8 cellular contexts compared by ENCODE assay signal in the genomic region with DNA sequence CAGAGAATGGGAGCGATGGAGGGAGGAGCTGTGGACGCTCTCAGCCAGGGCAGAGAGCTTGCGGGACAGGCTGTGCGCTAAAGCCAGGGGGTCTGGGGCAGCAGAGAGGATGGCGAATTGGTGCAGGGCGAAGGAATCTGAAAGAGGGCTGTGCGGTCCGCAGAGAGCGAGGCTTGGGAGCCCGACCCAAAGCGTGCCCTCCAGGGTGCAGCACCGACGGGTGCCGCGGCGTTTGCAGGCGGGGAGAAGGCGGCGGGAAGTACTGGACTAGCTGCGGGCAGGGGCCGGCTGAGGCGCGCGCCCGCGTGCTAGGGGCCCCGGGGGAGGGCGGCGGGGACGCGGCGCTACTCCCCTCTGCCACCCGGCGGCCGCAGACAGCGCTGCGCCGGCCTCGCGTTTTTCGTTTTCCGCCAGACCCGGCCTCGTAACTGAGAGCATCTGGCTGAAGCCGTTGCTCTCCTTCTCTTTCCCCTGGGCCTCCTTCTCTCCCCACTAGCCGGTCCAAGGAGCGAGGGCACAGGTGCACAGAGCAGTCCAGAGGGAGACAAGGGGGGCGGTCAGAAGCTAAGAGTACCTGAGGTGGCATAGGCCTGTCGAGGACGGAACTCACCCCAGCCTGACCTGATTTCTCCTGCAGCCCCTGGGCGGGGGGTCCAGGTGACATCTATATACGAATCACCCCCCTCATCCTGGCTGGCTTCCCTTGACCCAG. TPM values are rescaled to one million over a fixed set of nuclear protein-coding genes. Genes with fewer than 3 reads are reported as not detected.
A peak's percentile ranks its signal among the peaks of the same experiment; 100 is the strongest.
DNase-seq lines count a peak whose midpoint lies in the region; ATAC-seq and TF ChIP-seq lines count a peak whose summit lies in the region.

No MANE protein-coding gene starts in this region.

- TF ChIP-seq CTCF in HL-60 (IDR thresholded peaks at IDR 0.05; ENCODE audit: insufficient read depth, low read length) (peak; percentile 37), kidney epithelial cell (IDR thresholded peaks at IDR 0.05; ENCODE audit: insufficient read depth, low read length, poor library complexity, severe bottlenecking) (peak; percentile 53)

- ATAC-seq in HG02571 (IDR thresholded peaks at IDR 0.05; ENCODE audit: unreplicated experiment) = no peak
- ATAC-seq in GM19328 (IDR thresholded peaks at IDR 0.05; ENCODE audit: unreplicated experiment) = no peak

- H3K27ac ChIP-seq in HL-60 (replicated peaks) = no peak overlapping the region

- H3K4me3 ChIP-seq in HL-60 (replicated peaks; ENCODE audit: insufficient read depth, low read length) = peak overlapping the region; percentile 33
- H3K4me3 ChIP-seq in kidney epithelial cell (ENCODE audit: low read depth, low read length) = peak overlapping the region; percentile 38

- H3K27me3 ChIP-seq in HL-60 (ENCODE audit: insufficient read depth, poor library complexity, severe bottlenecking) = no peaks in the 10 kb centered on the region
- peaks cover 23% of the 10 kb centered on the region for H3K27me3 ChIP-seq in kidney epithelial cell (ENCODE audit: control insufficient read depth, insufficient read depth, low read length)

- DNase-seq in D341Med (ENCODE audit: low spot score) = peak; percentile 95
- DNase-seq in HL-60 (ENCODE audit: low read depth in 1 of 2, low spot score in 1 of 2) = peak; percentile 32 to 47
- peak; percentile 58 for DNase-seq in SW480 (ENCODE audit: low spot score)
- DNase-seq in cerebellum (ENCODE audit: low spot score) = peak; percentile 89
- no peak for DNase-seq in kidney epithelial cell (ENCODE audit: low read depth)
- peak; percentile 40 for DNase-seq in stimulated activated CD4-positive, alpha-beta T cell treated with anti-CD3 and anti-CD28 coated beads, Interleukin-12 subunit alpha, Interleukin-12 subunit beta, amount 100 ng/mL, for 4 hours

- no peaks in the 10 kb centered on the region for H3K36me3 ChIP-seq in kidney epithelial cell (ENCODE audit: control insufficient read depth, insufficient read depth, low read length)

RNA-seq across cellular contexts. Expression of a gene that starts 24.9 kb away (rescaled TPM):
- total RNA-seq in cerebellum = 11.1 TPM
- 2.1 TPM in 1 of 2 replicates, not detected in the other for total RNA-seq in kidney epithelial cell
